ENCODE assay signal across 15 cellular contexts in the genomic region with DNA sequence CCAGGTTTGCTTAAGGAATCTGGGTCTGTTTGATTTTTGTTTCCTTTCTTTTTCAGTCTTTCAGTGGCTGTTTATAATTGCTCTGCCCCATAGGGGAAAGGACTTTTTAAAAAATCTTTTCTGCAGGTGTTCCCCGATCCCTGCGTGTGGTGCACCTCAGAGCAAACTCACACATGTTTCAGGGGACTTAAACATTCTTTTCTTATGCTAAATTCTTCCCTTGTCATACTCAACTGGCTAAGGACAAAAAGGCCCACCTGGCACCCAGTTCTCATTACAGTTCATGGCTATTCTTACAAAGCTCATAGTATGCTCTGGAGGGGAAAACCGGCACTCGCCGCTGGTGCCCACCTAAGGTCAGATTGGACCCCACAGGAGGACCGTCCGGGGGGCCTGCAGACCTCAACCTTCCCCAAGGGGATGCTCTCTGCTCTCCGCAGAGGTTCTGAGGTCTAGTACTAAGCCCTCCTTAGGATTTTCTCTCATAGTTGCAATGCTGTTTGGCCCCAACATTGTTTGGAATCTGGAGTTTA.
"Had no signal": no experiment of that assay in that cellular context is flagged by ENCODE, and none has a peak within 500 bp of the region (broad histone marks: within the 10 kb centered on the region; RNA-seq: fewer than 3 reads in every experiment).

No MANE protein-coding gene starts in this region.

- H3K27ac ChIP-seq: dorsolateral prefrontal cortex, epithelial cell of prostate, esophagus muscularis mucosa, gastrocnemius medialis, ovary had no signal

- DNase-seq: cortex of kidney; dorsolateral prefrontal cortex; effector memory CD4-positive, alpha-beta T cell; gastrocnemius medialis; glutamatergic neuron; mucosa of descending colon; naive thymus-derived CD8-positive, alpha-beta T cell; ovary; right cardiac atrium; small intestine; stimulated activated CD4-positive, alpha-beta T cell treated with anti-CD3 and anti-CD28 coated beads, Interleukin-12 subunit alpha, Interleukin-12 subunit beta, amount 100 ng/mL, for 4 hours; stimulated activated naive CD4-positive, alpha-beta T cell treated with Interleukin-2 at 50 U/mL for 16 hours; trophoblast cell had no signal

- H3K27me3 ChIP-seq: dorsolateral prefrontal cortex, esophagus muscularis mucosa, gastrocnemius medialis, ovary had no signal

- ATAC-seq: gastrocnemius medialis; mucosa of descending colon; naive thymus-derived CD8-positive, alpha-beta T cell; right cardiac atrium had no signal

- H3K36me3 Mint-ChIP-seq: naive thymus-derived CD8-positive, alpha-beta T cell had no signal

- H3K36me3 ChIP-seq: esophagus muscularis mucosa, gastrocnemius medialis, ovary had no signal

- H3K4me3 Mint-ChIP-seq: naive thymus-derived CD8-positive, alpha-beta T cell had no signal

- H3K4me1 ChIP-seq: esophagus muscularis mucosa, gastrocnemius medialis had no signal

- H3K9me3 ChIP-seq: esophagus muscularis mucosa, gastrocnemius medialis, mucosa of descending colon, ovary had no signal

- H3K4me3 ChIP-seq: dorsolateral prefrontal cortex, esophagus muscularis mucosa, gastrocnemius medialis, mucosa of descending colon, ovary had no signal
